Comparison of ENCODE assay signal across 10 cellular contexts in genomic region chr1:27405074-27405473, GRCh38. TPM values are rescaled to one million over a fixed set of nuclear protein-coding genes. Genes with fewer than 3 reads are reported as not detected.
DNase-seq lines count a peak whose midpoint lies in the region; TF ChIP-seq lines count a peak whose summit lies in the region.
"Had no signal": no experiment of that assay in that cellular context is flagged by ENCODE, and none has a peak within 500 bp of the region (broad histone marks: within the 10 kb centered on the region; RNA-seq: fewer than 3 reads in every experiment).

No MANE protein-coding gene starts in this region.

- H3K27ac ChIP-seq in skeletal muscle tissue (ENCODE audit: low read depth, low read length), result peak overlapping the region; percentile 83
- H3K27ac ChIP-seq: neutrophil had no signal

- TF ChIP-seq CTCF in cardiac fibroblast (IDR thresholded peaks at IDR 0.05; ENCODE audit: low read depth, low read length), result no peak

- no peaks in the 10 kb centered on the region for H3K9me3 ChIP-seq in skeletal muscle tissue (ENCODE audit: control insufficient read depth in 3 of 3, low read length in 3 of 3)
- H3K9me3 ChIP-seq: neutrophil had no signal

- DNase-seq in H7 (peak; percentile 87), cardiac fibroblast (ENCODE audit: low read depth in 2 of 2) (peak; percentile 60 to 80), iris pigment epithelial cell (ENCODE audit: low read depth) (peak; percentile 57), NCI-H510A treated with DMSO at 0.1 percent for 48 hours (lab: John Stamatoyannopoulos, UW) (no peak), NCI-H187 (lab: John Stamatoyannopoulos, UW) (no peak), HT-29 (ENCODE audit: low spot score) (no peak)
- DNase-seq in stimulated activated CD4-positive, alpha-beta T cell treated with anti-CD3 and anti-CD28 coated beads, Interleukin-15, amount 100 ng/mL, for 24 hours, result no peak
- DNase-seq: NCI-H1417 treated with DMSO at 0.1 percent for 48 hours had no signal

- H3K36me3 ChIP-seq in H7 (replicated peaks; ENCODE audit: control insufficient read depth, insufficient read depth, low read length), result peaks cover 5% of the 10 kb centered on the region
- peaks cover 19 to 29% (median 27%) of the 10 kb centered on the region in 3 donors for H3K36me3 ChIP-seq in skeletal muscle tissue (ENCODE audit: control insufficient read depth in 3 of 3, insufficient read depth in 3 of 3, low read length in 3 of 3)

- peaks cover 52 to 60% (median 53%) of the 10 kb centered on the region in 3 donors for H3K4me1 ChIP-seq in skeletal muscle tissue (ENCODE audit: control insufficient read depth in 3 of 3, insufficient read depth in 3 of 3, low read length in 3 of 3)

- H3K27me3 ChIP-seq in H7 (ENCODE audit: control insufficient read depth, insufficient read depth, low read length), result no peaks in the 10 kb centered on the region
- peaks cover 0 to under 1% (median 0%) of the 10 kb centered on the region in 3 donors for H3K27me3 ChIP-seq in skeletal muscle tissue (ENCODE audit: control insufficient read depth in 3 of 3, insufficient read depth in 3 of 3, low read length in 3 of 3)
- H3K27me3 ChIP-seq: neutrophil had no signal

- H3K4me3 ChIP-seq in H7 (ENCODE audit: insufficient read depth, low read depth, low read length), result no peak overlapping the region
- no peak overlapping the region for H3K4me3 ChIP-seq in cardiac fibroblast (replicated peaks in 1 of 2; ENCODE audit: low read depth in 2 of 2, low read length in 2 of 2)
- peak overlapping the region in 1 of 3 donors; percentile 14 for H3K4me3 ChIP-seq in skeletal muscle tissue (ENCODE audit: low read length in 3 of 3)

- H3K9ac ChIP-seq in skeletal muscle tissue (ENCODE audit: low read depth in 1 of 3, low read length in 3 of 3), result peak overlapping the region in 1 of 3 donors; percentile 25

RNA-seq across cellular contexts. Expression of gene GPR3, which starts 12.7 kb away (rescaled TPM):
- 5.8 and 8.5 TPM in 2 replicates for total RNA-seq in H7 (2014; rRNA removed; shearing (Covaris generic))
- total RNA-seq in skeletal muscle tissue, result under 0.01 TPM
- total RNA-seq in HT-29 (2014; rRNA removed; shearing (Covaris generic)), result 2.1 and 2.6 TPM in 2 replicates

RNA-seq across cellular contexts. Expression of gene CD164L2, which starts 21.9 kb away (rescaled TPM):
- 1.7 and 3.8 TPM in 2 replicates for total RNA-seq in H7 (2014; rRNA removed; shearing (Covaris generic))
- total RNA-seq in skeletal muscle tissue, result not detected
- not detected in 2 replicates for total RNA-seq in HT-29 (2014; rRNA removed; shearing (Covaris generic))

RNA-seq across cellular contexts. Expression of gene FCN3, which starts 30.4 kb away (rescaled TPM):
- total RNA-seq in H7 (2014; rRNA removed; shearing (Covaris generic)), result 0.14 TPM in 1 of 2 replicates, not detected in the other
- total RNA-seq in skeletal muscle tissue, result not detected
- not detected in 2 replicates for total RNA-seq in HT-29 (2014; rRNA removed; shearing (Covaris generic))

RNA-seq across cellular contexts. Expression of gene MAP3K6, which starts 38.3 kb away (rescaled TPM):
- 10.7 and 14.6 TPM in 2 replicates for total RNA-seq in H7 (2014; rRNA removed; shearing (Covaris generic))
- total RNA-seq in skeletal muscle tissue, result 4.2 TPM
- total RNA-seq in HT-29 (2014; rRNA removed; shearing (Covaris generic)), result 17.0 and 19.7 TPM in 2 replicates

Comparison
In these comparisons a context has a peak if more than half of its experiments do, and no peak if none do; other contexts are left out.
1. DNase-seq: peak in H7 (single experiment), cardiac fibroblast (2 of 2) and iris pigment epithelial cell (single experiment); none in NCI-H510A treated with DMSO at 0.1 percent for 48 hours (single experiment), stimulated activated CD4-positive, alpha-beta T cell treated with anti-CD3 and anti-CD28 coated beads, Interleukin-15, amount 100 ng/mL, for 24 hours (single experiment), NCI-H187 (0 of 2) and HT-29 (single experiment).